Comparison of ENCODE assay signal across 1 cellular context in the genomic region with DNA sequence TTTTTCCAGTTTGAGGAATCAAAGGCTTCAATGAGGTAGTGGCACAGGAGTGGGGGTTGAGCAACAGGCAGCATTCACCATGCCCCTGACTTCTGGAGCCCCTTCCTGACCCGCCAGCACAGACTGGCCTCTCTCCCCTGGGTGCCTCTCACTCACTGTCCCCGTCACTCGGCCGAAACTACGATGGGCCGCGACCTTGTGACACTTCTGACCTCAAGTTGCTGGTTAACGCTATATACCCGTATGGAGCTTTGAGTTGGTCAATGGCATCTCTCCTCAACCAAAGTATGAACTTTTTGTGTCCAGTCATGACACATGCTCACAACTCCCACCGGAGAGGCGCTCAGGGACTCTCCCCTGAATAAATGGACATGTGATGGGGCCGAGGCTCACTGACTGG.
TF ChIP-seq lines count a peak whose summit lies in the region.

No MANE protein-coding gene starts in this region.

TF ChIP-seq in GM23338, 12 proteins besides CTCF, POLR2A, EP300 and RAD21 (continued from another document):
- TF ChIP-seq, protein P1, sequence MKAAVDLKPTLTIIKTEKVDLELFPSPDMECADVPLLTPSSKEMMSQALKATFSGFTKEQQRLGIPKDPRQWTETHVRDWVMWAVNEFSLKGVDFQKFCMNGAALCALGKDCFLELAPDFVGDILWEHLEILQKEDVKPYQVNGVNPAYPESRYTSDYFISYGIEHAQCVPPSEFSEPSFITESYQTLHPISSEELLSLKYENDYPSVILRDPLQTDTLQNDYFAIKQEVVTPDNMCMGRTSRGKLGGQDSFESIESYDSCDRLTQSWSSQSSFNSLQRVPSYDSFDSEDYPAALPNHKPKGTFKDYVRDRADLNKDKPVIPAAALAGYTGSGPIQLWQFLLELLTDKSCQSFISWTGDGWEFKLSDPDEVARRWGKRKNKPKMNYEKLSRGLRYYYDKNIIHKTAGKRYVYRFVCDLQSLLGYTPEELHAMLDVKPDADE (IDR thresholded peaks at IDR 0.05) = no peak
- TF ChIP-seq ZNF114 (CRISPR knock-in tag; IDR thresholded peaks at IDR 0.05) (no peak), CREB1 (CRISPR knock-in tag; IDR thresholded peaks at IDR 0.05; ENCODE audit: low read depth) (no peak), STAT1 (IDR thresholded peaks at IDR 0.05; ENCODE audit: unreplicated experiment) (no peak), ZNF331 (CRISPR knock-in tag; IDR thresholded peaks at IDR 0.05; ENCODE audit: low read depth) (no peak)
- TF ChIP-seq, protein P2, sequence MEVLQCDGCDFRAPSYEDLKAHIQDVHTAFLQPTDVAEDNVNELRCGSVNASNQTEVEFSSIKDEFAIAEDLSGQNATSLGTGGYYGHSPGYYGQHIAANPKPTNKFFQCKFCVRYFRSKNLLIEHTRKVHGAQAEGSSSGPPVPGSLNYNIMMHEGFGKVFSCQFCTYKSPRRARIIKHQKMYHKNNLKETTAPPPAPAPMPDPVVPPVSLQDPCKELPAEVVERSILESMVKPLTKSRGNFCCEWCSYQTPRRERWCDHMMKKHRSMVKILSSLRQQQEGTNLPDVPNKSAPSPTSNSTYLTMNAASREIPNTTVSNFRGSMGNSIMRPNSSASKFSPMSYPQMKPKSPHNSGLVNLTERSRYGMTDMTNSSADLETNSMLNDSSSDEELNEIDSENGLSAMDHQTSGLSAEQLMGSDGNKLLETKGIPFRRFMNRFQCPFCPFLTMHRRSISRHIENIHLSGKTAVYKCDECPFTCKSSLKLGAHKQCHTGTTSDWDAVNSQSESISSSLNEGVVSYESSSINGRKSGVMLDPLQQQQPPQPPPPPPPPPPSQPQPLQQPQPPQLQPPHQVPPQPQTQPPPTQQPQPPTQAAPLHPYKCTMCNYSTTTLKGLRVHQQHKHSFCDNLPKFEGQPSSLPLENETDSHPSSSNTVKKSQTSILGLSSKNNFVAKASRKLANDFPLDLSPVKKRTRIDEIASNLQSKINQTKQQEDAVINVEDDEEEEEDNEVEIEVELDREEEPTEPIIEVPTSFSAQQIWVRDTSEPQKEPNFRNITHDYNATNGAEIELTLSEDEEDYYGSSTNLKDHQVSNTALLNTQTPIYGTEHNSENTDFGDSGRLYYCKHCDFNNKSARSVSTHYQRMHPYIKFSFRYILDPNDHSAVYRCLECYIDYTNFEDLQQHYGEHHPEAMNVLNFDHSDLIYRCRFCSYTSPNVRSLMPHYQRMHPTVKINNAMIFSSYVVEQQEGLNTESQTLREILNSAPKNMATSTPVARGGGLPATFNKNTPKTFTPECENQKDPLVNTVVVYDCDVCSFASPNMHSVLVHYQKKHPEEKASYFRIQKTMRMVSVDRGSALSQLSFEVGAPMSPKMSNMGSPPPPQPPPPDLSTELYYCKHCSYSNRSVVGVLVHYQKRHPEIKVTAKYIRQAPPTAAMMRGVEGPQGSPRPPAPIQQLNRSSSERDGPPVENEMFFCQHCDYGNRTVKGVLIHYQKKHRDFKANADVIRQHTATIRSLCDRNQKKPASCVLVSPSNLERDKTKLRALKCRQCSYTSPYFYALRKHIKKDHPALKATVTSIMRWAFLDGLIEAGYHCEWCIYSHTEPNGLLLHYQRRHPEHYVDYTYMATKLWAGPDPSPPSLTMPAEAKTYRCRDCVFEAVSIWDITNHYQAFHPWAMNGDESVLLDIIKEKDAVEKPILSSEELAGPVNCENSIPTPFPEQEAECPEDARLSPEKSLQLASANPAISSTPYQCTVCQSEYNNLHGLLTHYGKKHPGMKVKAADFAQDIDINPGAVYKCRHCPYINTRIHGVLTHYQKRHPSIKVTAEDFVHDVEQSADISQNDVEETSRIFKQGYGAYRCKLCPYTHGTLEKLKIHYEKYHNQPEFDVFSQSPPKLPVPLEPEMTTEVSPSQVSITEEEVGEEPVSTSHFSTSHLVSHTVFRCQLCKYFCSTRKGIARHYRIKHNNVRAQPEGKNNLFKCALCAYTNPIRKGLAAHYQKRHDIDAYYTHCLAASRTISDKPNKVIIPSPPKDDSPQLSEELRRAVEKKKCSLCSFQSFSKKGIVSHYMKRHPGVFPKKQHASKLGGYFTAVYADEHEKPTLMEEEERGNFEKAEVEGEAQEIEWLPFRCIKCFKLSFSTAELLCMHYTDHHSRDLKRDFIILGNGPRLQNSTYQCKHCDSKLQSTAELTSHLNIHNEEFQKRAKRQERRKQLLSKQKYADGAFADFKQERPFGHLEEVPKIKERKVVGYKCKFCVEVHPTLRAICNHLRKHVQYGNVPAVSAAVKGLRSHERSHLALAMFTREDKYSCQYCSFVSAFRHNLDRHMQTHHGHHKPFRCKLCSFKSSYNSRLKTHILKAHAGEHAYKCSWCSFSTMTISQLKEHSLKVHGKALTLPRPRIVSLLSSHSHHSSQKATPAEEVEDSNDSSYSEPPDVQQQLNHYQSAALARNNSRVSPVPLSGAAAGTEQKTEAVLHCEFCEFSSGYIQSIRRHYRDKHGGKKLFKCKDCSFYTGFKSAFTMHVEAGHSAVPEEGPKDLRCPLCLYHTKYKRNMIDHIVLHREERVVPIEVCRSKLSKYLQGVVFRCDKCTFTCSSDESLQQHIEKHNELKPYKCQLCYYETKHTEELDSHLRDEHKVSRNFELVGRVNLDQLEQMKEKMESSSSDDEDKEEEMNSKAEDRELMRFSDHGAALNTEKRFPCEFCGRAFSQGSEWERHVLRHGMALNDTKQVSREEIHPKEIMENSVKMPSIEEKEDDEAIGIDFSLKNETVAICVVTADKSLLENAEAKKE (CRISPR knock-in tag; IDR thresholded peaks at IDR 0.05) = no peak
